8 cellular contexts compared by ENCODE assay signal in the genomic region with DNA sequence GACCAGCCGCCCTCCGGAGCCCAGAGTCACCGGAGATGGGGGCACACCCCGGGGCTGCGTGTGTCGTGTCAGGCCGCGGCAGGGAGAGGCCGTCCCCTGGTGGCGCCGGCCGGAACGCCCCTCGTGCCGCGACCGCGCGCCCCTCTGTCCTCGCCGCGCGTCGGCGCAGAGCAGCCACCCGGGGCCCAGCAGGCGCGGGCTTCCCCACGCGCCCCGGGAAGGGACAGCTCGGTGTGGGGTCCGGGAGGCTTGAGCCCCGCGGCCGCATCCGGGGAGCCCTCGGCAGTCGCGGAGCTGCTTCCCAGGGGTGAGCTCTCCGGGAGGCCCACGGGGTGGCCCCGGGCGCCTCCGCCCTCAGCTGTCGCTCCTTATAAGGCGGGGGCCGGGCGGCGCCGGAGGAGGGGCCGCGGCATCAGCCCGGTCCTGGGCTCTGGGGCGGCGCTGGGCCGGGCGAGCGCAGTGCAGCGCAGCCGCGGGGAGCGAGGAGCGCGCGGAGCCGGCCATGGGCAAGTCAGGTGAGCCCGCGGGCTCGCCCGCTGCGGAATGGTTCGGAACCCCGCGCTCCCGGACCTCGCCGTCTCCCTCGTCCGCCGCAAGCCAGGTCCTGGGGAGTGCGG. TPM values are rescaled to one million over a fixed set of nuclear protein-coding genes. Genes with fewer than 3 reads are reported as not detected.
DNase-seq lines count a peak whose midpoint lies in the region; ATAC-seq, FAIRE-seq and TF ChIP-seq lines count a peak whose summit lies in the region.

A gene with protein sequence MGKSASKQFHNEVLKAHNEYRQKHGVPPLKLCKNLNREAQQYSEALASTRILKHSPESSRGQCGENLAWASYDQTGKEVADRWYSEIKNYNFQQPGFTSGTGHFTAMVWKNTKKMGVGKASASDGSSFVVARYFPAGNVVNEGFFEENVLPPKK (plus strand): TSS at position 457 of the 617 bp plus-strand sequence. CDS start 46 bp downstream, at position 503.

- TF ChIP-seq CTCF in right atrium auricular region (IDR thresholded peaks at IDR 0.05), result peak in 1 of 2 donors; percentile 10

- ATAC-seq in GM21447 (IDR thresholded peaks at IDR 0.05; ENCODE audit: unreplicated experiment) (peak; percentile 88), T-helper 17 cell (peak; percentile 97)

- H3K27ac ChIP-seq in right atrium auricular region, result peak within 1 kb of the TSS; percentile 74 to 87

- no peaks in the 10 kb centered on the region for H3K27me3 Mint-ChIP-seq in T-helper 17 cell

- peaks cover 46% of the 10 kb centered on the region for H3K4me1 Mint-ChIP-seq in T-helper 17 cell

- H3K9me3 ChIP-seq in T-helper 17 cell (ENCODE audit: control insufficient read depth, low read length, poor library complexity, severe bottlenecking) (no peaks in the 10 kb centered on the region), right atrium auricular region (no peaks in the 10 kb centered on the region)

- peak within 1 kb of the TSS; percentile 99 for H3K4me3 Mint-ChIP-seq in T-helper 17 cell

- DNase-seq in EH (ENCODE audit: low read depth) (peak; percentile 83), HuH-7.5 (ENCODE audit: low spot score) (peak; percentile 85), T-helper 17 cell (peak; percentile 71 to 76 (median 76)), amniotic epithelial cell (ENCODE audit: low read depth) (peak; percentile 52), right atrium auricular region (ENCODE audit: low spot score) (no peak), pulmonary artery endothelial cell (ENCODE audit: low read depth, low spot score) (no peak), urothelium cell line (ENCODE audit: low spot score) (peak; percentile 94)

- peak within 1 kb of the TSS; percentile 54 to 90 for H3K4me3 ChIP-seq in right atrium auricular region

- peaks cover 6% of the 10 kb centered on the region for H3K36me3 Mint-ChIP-seq in T-helper 17 cell (ENCODE audit: low read depth)

- peak within 1 kb of the TSS; percentile 100 for H3K27ac Mint-ChIP-seq in T-helper 17 cell

- no peaks in the 10 kb centered on the region for H3K27me3 ChIP-seq in right atrium auricular region

- H3K4me1 ChIP-seq in right atrium auricular region, result peaks cover 0 to 48% of the 10 kb centered on the region in 2 donors

- no peak for FAIRE-seq in urothelium cell line (lab: Jason Lieb, UNC)

- H3K36me3 ChIP-seq in right atrium auricular region, result no peaks in the 10 kb centered on the region

RNA-seq across cellular contexts. Expression of the gene that starts here (rescaled TPM):
- total RNA-seq in T-helper 17 cell (10 to 100 TPM; 32.5 to 51.4 TPM), right atrium auricular region (10 to 100 TPM; 11.2 to 11.6 TPM), pulmonary artery endothelial cell (36.2 and 40.3 TPM in 2 replicates)

Comparison
In these comparisons a context has a peak if more than half of its experiments do, and no peak if none do; other contexts are left out.
1. DNase-seq: peak in EH (single experiment), HuH-7.5 (single experiment), T-helper 17 cell (3 of 3), amniotic epithelial cell (single experiment) and urothelium cell line (single experiment); none in right atrium auricular region (single experiment) and pulmonary artery endothelial cell (single experiment).